In the genomic region with DNA sequence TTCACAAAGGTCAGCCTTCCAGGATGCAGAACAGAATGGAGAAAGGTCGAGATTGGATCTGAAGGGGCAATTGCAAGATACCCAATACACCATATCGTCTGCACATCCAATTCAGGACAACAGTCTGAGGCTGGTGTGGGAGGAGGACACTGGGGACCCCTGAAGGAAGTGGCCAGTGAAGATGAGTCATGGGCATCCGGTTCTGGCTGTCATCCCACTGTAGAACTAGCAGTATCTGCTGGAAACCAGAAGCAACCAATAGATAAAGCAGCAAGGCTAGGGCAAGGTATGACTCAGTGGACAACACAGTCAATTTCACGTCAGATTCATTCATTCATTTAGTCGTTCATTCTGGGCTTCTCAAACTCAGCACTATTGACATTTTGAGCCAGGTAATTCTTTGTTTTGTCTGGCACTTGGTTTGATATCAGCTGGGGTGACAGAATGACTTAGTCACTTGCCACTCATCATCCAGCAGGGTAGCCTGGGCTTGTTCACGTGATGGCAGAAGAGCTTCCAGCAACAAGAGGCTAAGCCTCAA, we compare ENCODE assay signal across 1 cellular context.
TF ChIP-seq lines count a peak whose summit lies in the region.

No MANE protein-coding gene starts in this region.

TF ChIP-seq in K562, 482 proteins besides CTCF, POLR2A, EP300 and RAD21 (continued from another document):
- TF ChIP-seq, protein P1, sequence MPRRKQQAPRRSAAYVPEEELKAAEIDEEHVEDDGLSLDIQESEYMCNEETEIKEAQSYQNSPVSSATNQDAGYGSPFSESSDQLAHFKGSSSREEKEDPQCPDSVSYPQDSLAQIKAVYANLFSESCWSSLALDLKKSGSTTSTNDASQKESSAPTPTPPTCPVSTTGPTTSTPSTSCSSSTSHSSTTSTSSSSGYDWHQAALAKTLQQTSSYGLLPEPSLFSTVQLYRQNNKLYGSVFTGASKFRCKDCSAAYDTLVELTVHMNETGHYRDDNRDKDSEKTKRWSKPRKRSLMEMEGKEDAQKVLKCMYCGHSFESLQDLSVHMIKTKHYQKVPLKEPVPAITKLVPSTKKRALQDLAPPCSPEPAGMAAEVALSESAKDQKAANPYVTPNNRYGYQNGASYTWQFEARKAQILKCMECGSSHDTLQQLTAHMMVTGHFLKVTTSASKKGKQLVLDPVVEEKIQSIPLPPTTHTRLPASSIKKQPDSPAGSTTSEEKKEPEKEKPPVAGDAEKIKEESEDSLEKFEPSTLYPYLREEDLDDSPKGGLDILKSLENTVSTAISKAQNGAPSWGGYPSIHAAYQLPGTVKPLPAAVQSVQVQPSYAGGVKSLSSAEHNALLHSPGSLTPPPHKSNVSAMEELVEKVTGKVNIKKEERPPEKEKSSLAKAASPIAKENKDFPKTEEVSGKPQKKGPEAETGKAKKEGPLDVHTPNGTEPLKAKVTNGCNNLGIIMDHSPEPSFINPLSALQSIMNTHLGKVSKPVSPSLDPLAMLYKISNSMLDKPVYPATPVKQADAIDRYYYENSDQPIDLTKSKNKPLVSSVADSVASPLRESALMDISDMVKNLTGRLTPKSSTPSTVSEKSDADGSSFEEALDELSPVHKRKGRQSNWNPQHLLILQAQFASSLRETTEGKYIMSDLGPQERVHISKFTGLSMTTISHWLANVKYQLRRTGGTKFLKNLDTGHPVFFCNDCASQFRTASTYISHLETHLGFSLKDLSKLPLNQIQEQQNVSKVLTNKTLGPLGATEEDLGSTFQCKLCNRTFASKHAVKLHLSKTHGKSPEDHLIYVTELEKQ (CRISPR knock-in tag; IDR thresholded peaks at IDR 0.05): no peak
- peak; percentile 73 for TF ChIP-seq SMAD4 (CRISPR knock-in tag; conservative IDR thresholded peaks at IDR 0.05)
- no peak for TF ChIP-seq ZNF778 (CRISPR knock-in tag; IDR thresholded peaks at IDR 0.05)
- peak; percentile 64; the same call in 1 of the 2 replicates for TF ChIP-seq GATA2 (CRISPR knock-in tag; IDR thresholded peaks at IDR 0.05)
- no peak for TF ChIP-seq GABPB2 (CRISPR knock-in tag; conservative IDR thresholded peaks at IDR 0.05)
- TF ChIP-seq TAL1 (IDR thresholded peaks at IDR 0.05): peak; percentile 78
- no peak for TF ChIP-seq RB1 (IDR thresholded peaks at IDR 0.05; ENCODE audit: low read depth)
